Comparison of ENCODE assay signal across 12 cellular contexts in the genomic region with DNA sequence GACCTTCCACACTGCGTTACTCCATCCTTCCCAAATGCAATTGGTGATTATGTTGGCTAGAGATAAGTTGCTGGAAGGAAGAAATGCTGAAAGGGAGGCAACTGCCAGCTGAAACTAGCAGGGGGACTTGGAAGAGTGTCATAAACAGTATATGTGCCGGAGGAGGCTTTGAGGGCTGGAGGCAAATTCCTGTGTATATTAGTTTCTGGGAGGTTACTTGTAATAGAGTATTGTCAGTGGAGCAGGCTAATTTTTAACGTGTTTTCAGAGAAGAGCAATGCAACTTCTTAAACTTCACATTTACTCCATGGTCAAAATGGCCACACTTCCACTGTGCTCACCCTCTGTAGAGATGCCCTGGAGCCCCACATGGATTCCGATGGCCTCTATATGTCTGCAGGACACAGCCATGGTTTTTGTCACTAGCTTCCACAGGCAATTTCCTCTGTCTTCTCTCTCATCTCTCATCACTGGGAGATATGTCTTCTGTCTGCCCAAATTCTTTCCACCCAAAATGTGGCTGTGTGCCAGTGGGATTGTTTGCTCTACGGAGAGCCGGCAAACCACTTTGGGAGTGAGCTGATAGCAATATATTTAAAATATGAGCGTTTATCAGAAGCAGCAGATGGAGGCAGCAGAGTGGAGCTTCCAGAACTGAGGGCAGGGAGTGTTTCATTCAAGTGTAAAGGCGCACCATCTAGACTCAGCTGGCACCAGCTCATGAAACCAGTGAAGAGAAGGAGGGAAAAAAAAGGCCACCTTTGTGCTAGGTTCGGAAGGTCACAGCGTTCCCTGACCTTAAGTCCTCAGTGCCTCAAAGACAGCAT. TPM values are rescaled to one million over a fixed set of nuclear protein-coding genes. Genes with fewer than 3 reads are reported as not detected.
A peak's percentile ranks its signal among the peaks of the same experiment; 100 is the strongest.
DNase-seq lines count a peak whose midpoint lies in the region; ATAC-seq and TF ChIP-seq lines count a peak whose summit lies in the region.
"Had no signal": no experiment of that assay in that cellular context is flagged by ENCODE, and none has a peak within 500 bp of the region (broad histone marks: within the 10 kb centered on the region; RNA-seq: fewer than 3 reads in every experiment).

No MANE protein-coding gene starts in this region.

- TF ChIP-seq CTCF in C4-2B (conservative IDR thresholded peaks at IDR 0.05) (no peak), chondrocyte (IDR thresholded peaks at IDR 0.05) (peak; percentile 52)
- TF ChIP-seq CTCF in CD8-positive, alpha-beta T cell (IDR thresholded peaks at IDR 0.05): no peak

- POLR2A ChIA-PET in CD8-positive, alpha-beta T cell (lab: Charles Lee): interaction anchor here (1.0 kb wide), 1 partner anchor 64 kb away, joined by 3 read pairs; no protein-coding TSS in a partner anchor

- no peaks in the 10 kb centered on the region for H3K36me3 ChIP-seq in CD8-positive, alpha-beta T cell (ENCODE audit: insufficient read depth, low read length)

- peaks cover 30% of the 10 kb centered on the region for H3K4me1 ChIP-seq in CD8-positive, alpha-beta T cell (ENCODE audit: insufficient read depth, low read length)

- CTCF ChIA-PET in CD8-positive, alpha-beta T cell (lab: Charles Lee): interaction anchor here (1.1 to 1.4 kb wide), 3 partner anchors 10 to 17 kb away, joined by 3 to 4 read pairs (median 3); no protein-coding TSS in a partner anchor

- H3K9me3 Mint-ChIP-seq in chondrocyte (ENCODE audit: low read depth): no peaks in the 10 kb centered on the region
- no peaks in the 10 kb centered on the region for H3K9me3 Mint-ChIP-seq in CD8-positive, alpha-beta T cell
- no peaks in the 10 kb centered on the region for H3K9me3 Mint-ChIP-seq in activated T-helper 17 cell treated with anti-CD3 and anti-CD28 coated beads, Interleukin-2, amount 50 U/mL, for 72 hours

- no peaks in the 10 kb centered on the region for H3K27me3 ChIP-seq in CD8-positive, alpha-beta T cell (ENCODE audit: insufficient read depth, low read length)

- peaks cover 17% of the 10 kb centered on the region for H3K4me1 Mint-ChIP-seq in chondrocyte (ENCODE audit: low read depth)
- peaks cover 47% of the 10 kb centered on the region for H3K4me1 Mint-ChIP-seq in CD8-positive, alpha-beta T cell (ENCODE audit: low read depth)
- H3K4me1 Mint-ChIP-seq in activated T-helper 17 cell treated with anti-CD3 and anti-CD28 coated beads, Interleukin-2, amount 50 U/mL, for 72 hours: peaks cover 30% of the 10 kb centered on the region

- no peak for ATAC-seq in CD8-positive, alpha-beta T cell
- no peak for ATAC-seq in activated T-helper 17 cell treated with anti-CD3 and anti-CD28 coated beads, Interleukin-2, amount 50 U/mL, for 72 hours (replicated peaks)
- ATAC-seq in HG03342 (IDR thresholded peaks at IDR 0.05; ENCODE audit: unreplicated experiment): no peak

- H3K9me3 ChIP-seq in CD8-positive, alpha-beta T cell (ENCODE audit: low read length): no peaks in the 10 kb centered on the region

- no peaks in the 10 kb centered on the region for H3K27me3 Mint-ChIP-seq in chondrocyte (ENCODE audit: low read depth)
- no peaks in the 10 kb centered on the region for H3K27me3 Mint-ChIP-seq in CD8-positive, alpha-beta T cell (ENCODE audit: low read depth)
- no peaks in the 10 kb centered on the region for H3K27me3 Mint-ChIP-seq in activated T-helper 17 cell treated with anti-CD3 and anti-CD28 coated beads, Interleukin-2, amount 50 U/mL, for 72 hours

- no peak overlapping the region for H3K4me3 ChIP-seq in CD8-positive, alpha-beta T cell (ENCODE audit: low read depth, low read length)
- H3K4me3 ChIP-seq: coronary artery had no signal

- DNase-seq in NCI-H1694 treated with DMSO at 0.1 percent for 48 hours (lab: John Stamatoyannopoulos, UW) (peak; percentile 83), chondrocyte (ENCODE audit: low spot score) (no peak), midbrain (lab: John Stamatoyannopoulos, UW) (peak; percentile 47)
- no peak for DNase-seq in activated CD8-positive, alpha-beta memory T cell treated with anti-CD3 and anti-CD28 coated beads for 24 hours
- DNase-seq in CD8-positive, alpha-beta T cell: no peak
- DNase-seq: hippocampal formation, KG1 had no signal

- intact Hi-C loops in CD8-positive, alpha-beta T cell (cut with DNase I, micrococcal nuclease): no loop called here

- no peaks in the 10 kb centered on the region for H3K36me3 Mint-ChIP-seq in chondrocyte (ENCODE audit: low read depth)
- no peaks in the 10 kb centered on the region for H3K36me3 Mint-ChIP-seq in CD8-positive, alpha-beta T cell
- H3K36me3 Mint-ChIP-seq in activated T-helper 17 cell treated with anti-CD3 and anti-CD28 coated beads, Interleukin-2, amount 50 U/mL, for 72 hours (ENCODE audit: low read depth): no peaks in the 10 kb centered on the region
- H3K36me3 Mint-ChIP-seq: CD14-positive monocyte had no signal

- no peak overlapping the region for H3K27ac Mint-ChIP-seq in chondrocyte (ENCODE audit: unreplicated experiment)
- no peak overlapping the region for H3K27ac Mint-ChIP-seq in CD8-positive, alpha-beta T cell
- no peak overlapping the region for H3K27ac Mint-ChIP-seq in activated T-helper 17 cell treated with anti-CD3 and anti-CD28 coated beads, Interleukin-2, amount 50 U/mL, for 72 hours
- H3K27ac Mint-ChIP-seq: CD14-positive monocyte had no signal

- peak overlapping the region; percentile 8; the same call in 1 of the 2 replicates for H3K27ac ChIP-seq in C4-2B
- H3K27ac ChIP-seq in CD8-positive, alpha-beta T cell (ENCODE audit: low read depth, low read length): no peak overlapping the region
- H3K27ac ChIP-seq: coronary artery had no signal

- H3K4me3 Mint-ChIP-seq in chondrocyte (ENCODE audit: unreplicated experiment): peak overlapping the region; percentile 20
- no peak overlapping the region for H3K4me3 Mint-ChIP-seq in CD8-positive, alpha-beta T cell
- no peak overlapping the region for H3K4me3 Mint-ChIP-seq in activated T-helper 17 cell treated with anti-CD3 and anti-CD28 coated beads, Interleukin-2, amount 50 U/mL, for 72 hours

RNA-seq across cellular contexts. Expression of a gene that starts 13.4 kb away (rescaled TPM):
- total RNA-seq in chondrocyte: 43.1 to 56.7 TPM (median 49.1 TPM) in 3 replicates
- 100 to 1,000 TPM; 118 to 125 TPM for total RNA-seq in CD8-positive, alpha-beta T cell
- total RNA-seq in activated T-helper 17 cell treated with anti-CD3 and anti-CD28 coated beads, Interleukin-2, amount 50 U/mL, for 72 hours: 100 to 1,000 TPM; 139 to 197 TPM

Comparison
In these comparisons a context has a peak if more than half of its experiments do, and no peak if none do; other contexts are left out.
1. DNase-seq: peak in NCI-H1694 treated with DMSO at 0.1 percent for 48 hours (single experiment) and midbrain (single experiment); none in chondrocyte (single experiment), activated CD8-positive, alpha-beta memory T cell treated with anti-CD3 and anti-CD28 coated beads for 24 hours (single experiment) and CD8-positive, alpha-beta T cell (0 of 7).